ENCODE assay signal across 11 cellular contexts in genomic region chr17:56851008-56851407, GRCh38.
"Had no signal": no experiment of that assay in that cellular context is flagged by ENCODE, and none has a peak within 500 bp of the region (broad histone marks: within the 10 kb centered on the region; RNA-seq: fewer than 3 reads in every experiment).

No MANE protein-coding gene starts in this region.

- H3K27ac ChIP-seq: colonic mucosa, gastrocnemius medialis, pancreas, testis, upper lobe of right lung had no signal

- DNase-seq: activated T-cell treated with anti-CD3 and anti-CD28 coated beads, Interleukin-2, amount 50 U/mL, for 72 hours; caudate nucleus; colonic mucosa; effector CD4-positive, alpha-beta T cell; gastrocnemius medialis; kidney; pancreas; stimulated activated CD4-positive, alpha-beta T cell treated with anti-CD3 and anti-CD28 coated beads, Interleukin-4, amount 100 ng/mL, for 1 hour; testis; upper lobe of right lung had no signal

- H3K9me3 Mint-ChIP-seq: activated T-cell treated with anti-CD3 and anti-CD28 coated beads, Interleukin-2, amount 50 U/mL, for 72 hours; stimulated activated naive CD8-positive, alpha-beta T cell treated with anti-CD3 and anti-CD28 coated beads, Interleukin-15, Interleukin-2, amounts not matched to agents 100 ng/mL and 50 ng/mL, for 24 hours had no signal

- H3K27ac Mint-ChIP-seq: stimulated activated naive CD8-positive, alpha-beta T cell treated with anti-CD3 and anti-CD28 coated beads, Interleukin-15, Interleukin-2, amounts not matched to agents 100 ng/mL and 50 ng/mL, for 24 hours had no signal

- H3K27me3 ChIP-seq: colonic mucosa, gastrocnemius medialis, pancreas, testis, upper lobe of right lung had no signal

- ATAC-seq: activated T-cell treated with anti-CD3 and anti-CD28 coated beads, Interleukin-2, amount 50 U/mL, for 72 hours; gastrocnemius medialis; pancreas; upper lobe of right lung had no signal

- H3K4me3 ChIP-seq: colonic mucosa, gastrocnemius medialis, pancreas, testis, upper lobe of right lung had no signal

- H3K4me3 Mint-ChIP-seq: activated T-cell treated with anti-CD3 and anti-CD28 coated beads, Interleukin-2, amount 50 U/mL, for 72 hours; stimulated activated naive CD8-positive, alpha-beta T cell treated with anti-CD3 and anti-CD28 coated beads, Interleukin-15, Interleukin-2, amounts not matched to agents 100 ng/mL and 50 ng/mL, for 24 hours had no signal

- H3K4me1 ChIP-seq: colonic mucosa, gastrocnemius medialis, pancreas, testis, upper lobe of right lung had no signal

- H3K36me3 ChIP-seq: colonic mucosa, gastrocnemius medialis had no signal

- H3K27me3 Mint-ChIP-seq: stimulated activated naive CD8-positive, alpha-beta T cell treated with anti-CD3 and anti-CD28 coated beads, Interleukin-15, Interleukin-2, amounts not matched to agents 100 ng/mL and 50 ng/mL, for 24 hours had no signal

- H3K9me3 ChIP-seq: colonic mucosa, gastrocnemius medialis, pancreas, testis, upper lobe of right lung had no signal
